Comparison of ENCODE assay signal across 7 cellular contexts in genomic region chr16:3610698-3611144, GRCh38. TPM values are rescaled to one million over a fixed set of nuclear protein-coding genes. Genes with fewer than 3 reads are reported as not detected.
A peak's percentile ranks its signal among the peaks of the same experiment; 100 is the strongest.
DNase-seq lines count a peak whose midpoint lies in the region; ATAC-seq and TF ChIP-seq lines count a peak whose summit lies in the region.

No MANE protein-coding gene starts in this region.

- H3K36me3 ChIP-seq in neural progenitor cell, result no peaks in the 10 kb centered on the region

- H3K4me3 ChIP-seq in epithelial cell of esophagus (ENCODE audit: low read length) (peak overlapping the region; percentile 86), neural progenitor cell (peak overlapping the region; percentile 97)

- peak overlapping the region; percentile 69 for H3K9ac ChIP-seq in neural progenitor cell

- no peaks in the 10 kb centered on the region for H3K27me3 Mint-ChIP-seq in neural progenitor cell (ENCODE audit: insufficient read depth, low read depth)

- H3K4me1 Mint-ChIP-seq in neural progenitor cell, result peaks cover 29% of the 10 kb centered on the region

- H3K27me3 ChIP-seq in neural progenitor cell, result no peaks in the 10 kb centered on the region

- H3F3A ChIP-seq in neural progenitor cell (ENCODE audit: low read depth), result peaks cover 17% of the 10 kb centered on the region

- no peak overlapping the region for H3K27ac ChIP-seq in neural progenitor cell

- H3K9me3 Mint-ChIP-seq in neural progenitor cell, result no peaks in the 10 kb centered on the region

- H2AFZ ChIP-seq in neural progenitor cell (replicated peaks), result peak overlapping the region; percentile 94

- peak overlapping the region; percentile 99 for H3K4me3 Mint-ChIP-seq in neural progenitor cell

- no peak for TF ChIP-seq CTCF in epithelial cell of esophagus (IDR thresholded peaks at IDR 0.05; ENCODE audit: insufficient read depth, low read depth, low read length, missing control alignments)
- TF ChIP-seq CTCF in neural progenitor cell (IDR thresholded peaks at IDR 0.05), result no peak

- H3K36me3 Mint-ChIP-seq in neural progenitor cell, result peaks cover 25% of the 10 kb centered on the region

- H4K20me1 ChIP-seq in neural progenitor cell (ENCODE audit: low read depth), result peaks cover 7% of the 10 kb centered on the region

- H3K4me2 ChIP-seq in neural progenitor cell, result peak overlapping the region; percentile 82

- no peaks in the 10 kb centered on the region for H3K9me3 ChIP-seq in neural progenitor cell (ENCODE audit: low read depth)

- peak; percentile 19 for ATAC-seq in GM19455 (IDR thresholded peaks at IDR 0.05; ENCODE audit: unreplicated experiment)
- no peak for ATAC-seq in HG02571 (IDR thresholded peaks at IDR 0.05; ENCODE audit: unreplicated experiment)

- DNase-seq in OCI-M1 (lab: John Stamatoyannopoulos, UW) (peak; percentile 58), epithelial cell of esophagus (ENCODE audit: low read depth) (peak; percentile 23), neural progenitor cell (ENCODE audit: low spot score) (no peak), DMS153 (lab: John Stamatoyannopoulos, UW) (no peak), NOMO-1 treated with DMSO at 0.1 percent for 48 hours (lab: John Stamatoyannopoulos, UW; ENCODE audit: unreplicated experiment) (no peak)

- H3K79me2 ChIP-seq in neural progenitor cell (ENCODE audit: low read depth), result peaks cover 49% of the 10 kb centered on the region

- H3K4me1 ChIP-seq in neural progenitor cell, result peaks cover 8% of the 10 kb centered on the region

- H3K27ac Mint-ChIP-seq in neural progenitor cell, result no peak overlapping the region

RNA-seq across cellular contexts. Expression of gene SLX4, which starts 0.7 kb away (rescaled TPM):
- total RNA-seq in neural progenitor cell (ENCODE audit: low replicate concordance), result 7.7 and 13.0 TPM in 2 replicates

RNA-seq across cellular contexts. Expression of gene NLRC3, which starts 33.5 kb away (rescaled TPM):
- total RNA-seq in neural progenitor cell (ENCODE audit: low replicate concordance), result 0.25 TPM in 1 of 2 replicates, not detected in the other

RNA-seq across cellular contexts. Expression of gene DNASE1, which starts 43.8 kb away (rescaled TPM):
- 22.8 and 33.0 TPM in 2 replicates for total RNA-seq in neural progenitor cell (ENCODE audit: low replicate concordance)

Comparison
In these comparisons a context has a peak if more than half of its experiments do, and no peak if none do; other contexts are left out.
1. DNase-seq: peak in OCI-M1 (single experiment) and epithelial cell of esophagus (single experiment); none in neural progenitor cell (single experiment), DMS153 (single experiment) and NOMO-1 treated with DMSO at 0.1 percent for 48 hours (single experiment).